ENCODE assay signal across 19 cellular contexts in the genomic region with DNA sequence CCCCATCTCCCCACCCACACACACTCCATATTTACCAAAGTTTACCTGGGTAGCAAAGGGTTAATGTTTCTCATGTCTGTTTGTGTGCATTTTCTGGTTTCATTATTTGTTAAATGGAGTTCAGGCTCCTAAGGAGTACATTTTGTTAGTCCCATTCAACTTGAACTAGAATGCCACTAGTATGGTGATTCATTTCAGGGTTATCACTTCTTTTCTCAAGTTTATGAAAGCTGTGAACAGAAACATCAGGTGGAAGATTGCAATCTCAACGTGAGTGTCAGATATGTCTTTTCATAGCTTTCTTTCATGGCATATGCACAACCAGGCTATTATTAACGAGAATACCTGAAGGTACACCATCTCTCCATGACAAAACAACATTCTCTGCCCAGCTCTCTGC.
"Had no signal": no experiment of that assay in that cellular context is flagged by ENCODE, and none has a peak within 500 bp of the region (broad histone marks: within the 10 kb centered on the region; RNA-seq: fewer than 3 reads in every experiment).

No MANE protein-coding gene starts in this region.

- ATAC-seq: esophagus mucosa, left colon, right lobe of liver, upper lobe of right lung had no signal

- H3K27ac Mint-ChIP-seq: endodermal cell, progenitor cell of endocrine pancreas had no signal

- H3K4me3 Mint-ChIP-seq: endodermal cell had no signal

- DNase-seq: activated CD4-positive, alpha-beta T cell treated with anti-CD3 and anti-CD28 coated beads, Interleukin-2, amount 50 U/mL, for 4 hours; activated naive CD4-positive, alpha-beta T cell treated with Interleukin-2 at 50 U/mL for 16 hours; amygdala; central memory CD4-positive, alpha-beta T cell; foreskin fibroblast; head of caudate nucleus; hippocampal formation; kidney; left colon; ovary; right lobe of liver; stimulated activated CD4-positive, alpha-beta T cell treated with anti-CD3 and anti-CD28 coated beads, Interleukin-2, amount 100 ng/mL, for 48 hours; stomach; T-helper 9 cell; tibial artery; upper lobe of right lung had no signal
